Comparison of ENCODE assay signal across 8 cellular contexts in the genomic region with DNA sequence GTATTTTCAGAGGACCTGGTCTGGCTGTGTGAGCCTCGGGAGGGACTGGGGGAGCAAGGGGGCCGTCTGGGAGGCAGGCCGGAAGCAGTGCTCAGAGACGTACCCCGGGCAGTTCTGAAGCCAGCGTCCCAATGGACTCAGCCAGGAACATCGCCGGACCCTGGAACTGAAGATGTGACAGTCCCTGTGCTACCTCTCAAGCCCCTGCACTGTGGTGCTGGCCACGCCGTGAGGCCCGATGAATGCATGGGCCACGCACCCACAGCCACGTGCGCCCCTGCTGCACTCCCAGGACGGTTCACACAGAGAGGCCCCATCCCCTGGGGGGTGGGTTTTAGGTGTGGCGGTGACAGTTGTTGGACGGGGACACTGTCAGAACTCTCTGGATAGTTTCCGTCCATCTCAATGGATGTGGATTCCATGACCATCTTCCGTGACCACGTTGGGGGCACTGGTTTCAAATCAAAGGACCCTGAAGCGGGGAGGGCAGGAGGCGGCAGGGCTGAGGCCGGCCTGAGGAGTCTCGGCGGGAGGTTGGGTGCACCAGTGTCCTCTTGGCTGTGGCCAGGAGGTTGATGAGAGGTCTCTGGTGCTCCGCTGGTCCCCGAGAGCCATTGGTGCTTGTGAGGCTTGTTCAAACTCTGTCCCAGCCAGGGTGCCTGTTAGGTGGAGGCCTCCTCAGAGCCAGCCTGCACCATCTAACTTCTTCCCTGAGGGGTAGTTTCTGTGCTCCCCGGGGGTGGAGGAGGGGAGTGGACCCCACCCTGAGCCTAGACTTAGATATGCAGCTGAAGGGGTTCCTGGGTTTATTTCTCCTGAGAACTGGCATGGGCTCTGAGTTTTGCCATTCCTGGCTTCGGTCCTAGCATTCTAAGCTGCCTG.
"Had no signal": no experiment of that assay in that cellular context is flagged by ENCODE, and none has a peak within 500 bp of the region (broad histone marks: within the 10 kb centered on the region; RNA-seq: fewer than 3 reads in every experiment).

No MANE protein-coding gene starts in this region.

- H3K27ac Mint-ChIP-seq: activated CD4-positive, alpha-beta memory T cell treated with anti-CD3 and anti-CD28 coated beads, Interleukin-2, amount 10 ng/mL, durations not matched to agents 7 days and 5 days; activated naive CD4-positive, alpha-beta T cell treated with anti-CD3 and anti-CD28 coated beads for 36 hours; effector memory CD8-positive, alpha-beta T cell; mesothelial cell of epicardium had no signal

- DNase-seq: cortex of kidney had no signal

- H3K9me3 ChIP-seq: right atrium auricular region, tibial artery, vagina had no signal

- H3K27me3 ChIP-seq: right atrium auricular region, tibial artery, vagina had no signal

- H3K9me3 Mint-ChIP-seq: activated CD4-positive, alpha-beta memory T cell treated with anti-CD3 and anti-CD28 coated beads, Interleukin-2, amount 10 ng/mL, durations not matched to agents 7 days and 5 days; activated naive CD4-positive, alpha-beta T cell treated with anti-CD3 and anti-CD28 coated beads for 36 hours; effector memory CD8-positive, alpha-beta T cell; mesothelial cell of epicardium had no signal

- H3K4me1 ChIP-seq: vagina had no signal

- H3K4me1 Mint-ChIP-seq: activated CD4-positive, alpha-beta memory T cell treated with anti-CD3 and anti-CD28 coated beads, Interleukin-2, amount 10 ng/mL, durations not matched to agents 7 days and 5 days; mesothelial cell of epicardium had no signal

- H3K27ac ChIP-seq: tibial artery, vagina had no signal

- H3K4me3 ChIP-seq: right atrium auricular region, tibial artery, vagina had no signal

- H3K4me3 Mint-ChIP-seq: activated CD4-positive, alpha-beta memory T cell treated with anti-CD3 and anti-CD28 coated beads, Interleukin-2, amount 10 ng/mL, durations not matched to agents 7 days and 5 days; activated naive CD4-positive, alpha-beta T cell treated with anti-CD3 and anti-CD28 coated beads for 36 hours; effector memory CD8-positive, alpha-beta T cell; mesothelial cell of epicardium had no signal

- H3K36me3 ChIP-seq: vagina had no signal
